In the genomic region with DNA sequence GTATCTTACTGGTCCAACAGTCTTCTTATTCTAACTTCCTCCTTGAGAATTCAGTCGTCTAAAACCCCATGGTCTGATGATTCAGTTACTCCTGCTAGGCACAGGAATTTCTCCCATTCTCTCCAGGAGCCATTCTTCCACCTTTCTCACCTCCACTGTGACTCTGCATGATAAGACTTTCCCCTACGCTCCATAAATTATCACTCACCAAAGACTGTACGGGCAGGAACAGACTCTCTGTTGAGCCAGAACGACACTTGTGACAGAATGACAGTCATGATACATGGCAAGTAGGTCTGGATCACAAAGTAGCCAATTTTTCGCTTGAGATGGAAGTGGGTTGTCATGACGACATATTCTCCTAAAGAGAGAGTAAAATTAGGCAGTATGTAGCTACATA, we compare ENCODE assay signal across 37 cellular contexts. TPM values are rescaled to one million over a fixed set of nuclear protein-coding genes. Genes with fewer than 3 reads are reported as not detected.
"Had no signal": no experiment of that assay in that cellular context is flagged by ENCODE, and none has a peak within 500 bp of the region (broad histone marks: within the 10 kb centered on the region; RNA-seq: fewer than 3 reads in every experiment).

No MANE protein-coding gene starts in this region.

- H3K4me1 ChIP-seq: adrenal gland, body of pancreas, breast epithelium had no signal

- H3K27ac ChIP-seq: adrenal gland, body of pancreas, brain microvascular endothelial cell, breast epithelium, VCaP had no signal

- H3K9me3 ChIP-seq: adrenal gland, body of pancreas, breast epithelium had no signal

- H3K4me3 ChIP-seq: adrenal gland, body of pancreas, breast epithelium had no signal

- FAIRE-seq: TTC549 had no signal

- H3K27me3 ChIP-seq: adrenal gland, body of pancreas, brain microvascular endothelial cell had no signal

- DNase-seq: activated B cell treated with CpG ODN at 0.5 μM for 24 hours; activated CD4-positive, alpha-beta memory T cell treated with anti-CD3 and anti-CD28 coated beads for 36 hours; activated CD4-positive, alpha-beta T cell treated with anti-CD3 and anti-CD28 coated beads for 4 hours; activated CD4-positive, alpha-beta T cell treated with anti-CD3 and anti-CD28 coated beads, Interleukin-2, amount 10 ng/mL, durations not matched to agents 24 days and 14 days; activated CD4-positive, alpha-beta T cell treated with anti-CD3 and anti-CD28 coated beads, Interleukin-2, amount 50 U/mL, for 1 hour; activated CD4-positive, alpha-beta T cell treated with anti-CD3 and anti-CD28 coated beads, Interleukin-2, amount 50 U/mL, for 4 hours; activated CD4-positive, CD25-positive, alpha-beta regulatory T cell treated with anti-CD3 and anti-CD28 coated beads, Interleukin-2, amount 50 U/mL, for 72 hours; activated CD8-positive, alpha-beta memory T cell treated with anti-CD3 and anti-CD28 coated beads, Interleukin-2, amount 50 U/mL, for 4 hours; activated CD8-positive, alpha-beta T cell treated with anti-CD3 and anti-CD28 coated beads for 36 hours; activated effector memory CD4-positive, alpha-beta T cell treated with anti-CD3 and anti-CD28 coated beads, Interleukin-2, amount 50 U/mL, for 16 hours; activated gamma-delta T cell treated with Interleukin-2 at 50 U/mL for 16 hours; activated naive CD4-positive, alpha-beta T cell; activated naive CD4-positive, alpha-beta T cell treated with anti-CD3 and anti-CD28 coated beads for 36 hours; activated naive CD4-positive, alpha-beta T cell treated with anti-CD3 and anti-CD28 coated beads, Interleukin-2, amount 50 U/mL, for 16 hours; activated naive CD8-positive, alpha-beta T cell treated with anti-CD3 and anti-CD28 coated beads for 36 hours; activated T-cell treated with anti-CD3 and anti-CD28 coated beads for 4 hours; activated T-cell treated with anti-CD3 and anti-CD28 coated beads, Interleukin-2, amount 50 U/mL, for 1 hour; activated T-cell treated with anti-CD3 and anti-CD28 coated beads, Interleukin-2, amount 50 U/mL, for 4 hours; activated T-cell treated with anti-CD3 and anti-CD28 coated beads, Interleukin-2, amount 50 U/mL, for 72 hours; adrenal gland; amniotic stem cell; aorta; body of pancreas; brain microvascular endothelial cell; central memory CD4-positive, alpha-beta T cell; T-helper 1 cell; T-helper 2 cell; T-helper 9 cell had no signal

- ATAC-seq: activated CD8-positive, alpha-beta T cell treated with anti-CD3 and anti-CD28 coated beads for 36 hours; activated naive CD4-positive, alpha-beta T cell treated with anti-CD3 and anti-CD28 coated beads, Interleukin-2, amount 50 U/mL, for 72 hours; activated T-cell treated with anti-CD3 and anti-CD28 coated beads, Interleukin-2, amount 50 U/mL, for 4 hours; activated T-cell treated with anti-CD3 and anti-CD28 coated beads, Interleukin-2, amount 50 U/mL, for 72 hours; activated T-helper 17 cell treated with anti-CD3 and anti-CD28 coated beads, Interleukin-2, amount 50 U/mL, for 72 hours; body of pancreas had no signal

- H3K36me3 ChIP-seq: adrenal gland, brain microvascular endothelial cell, breast epithelium had no signal

RNA-seq across cellular contexts. Expression of a gene that starts 59.0 kb away (rescaled TPM):
- total RNA-seq: activated B cell treated with CpG ODN at 0.5 μM for 24 hours; activated CD4-positive, alpha-beta memory T cell treated with anti-CD3 and anti-CD28 coated beads for 36 hours; activated CD4-positive, alpha-beta T cell treated with anti-CD3 and anti-CD28 coated beads, Interleukin-2, amount 10 ng/mL, durations not matched to agents 24 days and 14 days; activated CD8-positive, alpha-beta memory T cell treated with anti-CD3 and anti-CD28 coated beads for 36 hours; activated CD8-positive, alpha-beta T cell treated with anti-CD3 and anti-CD28 coated beads for 36 hours; activated naive CD4-positive, alpha-beta T cell treated with anti-CD3 and anti-CD28 coated beads for 36 hours; activated naive CD4-positive, alpha-beta T cell treated with anti-CD3 and anti-CD28 coated beads, Interleukin-2, amount 50 U/mL, for 72 hours; activated naive CD8-positive, alpha-beta T cell treated with anti-CD3 and anti-CD28 coated beads for 36 hours; activated T-cell treated with anti-CD3 and anti-CD28 coated beads, Interleukin-2, amount 50 U/mL, for 4 hours; activated T-cell treated with anti-CD3 and anti-CD28 coated beads, Interleukin-2, amount 50 U/mL, for 72 hours; activated T-helper 1 cell treated with anti-CD3 and anti-CD28 coated beads, Interleukin-12 subunit alpha, Interleukin-12 subunit beta, Interleukin-2, Interleukin-4 antibody, amounts not matched to agents 30 ng/mL and 10 ng/mL and 1 ng/mL, durations not matched to agents 14 hours and 24 hours and 36 hours; activated T-helper 17 cell treated with anti-CD3 and anti-CD28 coated beads, Interleukin-2, amount 50 U/mL, for 72 hours; adrenal gland; aorta; astrocyte; body of pancreas; breast epithelium; cardiac septum had no signal
- polyA plus RNA-seq: adrenal gland, aorta had no signal
